ENCODE assay signal across 1 cellular context in the genomic region with DNA sequence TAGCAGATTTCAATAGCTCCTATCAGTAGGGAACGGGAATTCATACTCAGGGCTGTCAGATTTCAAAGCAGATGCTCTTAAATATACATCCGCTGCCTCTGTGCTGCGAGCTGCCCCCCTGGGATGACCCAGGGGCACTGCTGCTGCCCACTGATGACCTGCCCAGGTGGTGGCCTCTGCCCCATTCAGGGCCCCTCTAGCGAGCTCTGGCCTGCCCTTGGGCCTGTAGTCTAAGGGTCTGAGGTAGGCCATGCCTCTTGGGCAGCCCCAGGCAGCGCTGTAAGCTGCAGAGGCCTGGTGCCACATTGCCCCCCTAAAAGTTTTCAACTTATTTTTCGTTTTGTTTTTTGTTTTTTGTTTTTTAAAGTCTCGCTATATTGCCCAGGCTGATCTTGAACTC.
TF ChIP-seq lines count a peak whose summit lies in the region.

No MANE protein-coding gene starts in this region.

TF ChIP-seq in HepG2, 621 proteins besides CTCF, POLR2A, EP300 and RAD21:
- TF ChIP-seq, protein P1, sequence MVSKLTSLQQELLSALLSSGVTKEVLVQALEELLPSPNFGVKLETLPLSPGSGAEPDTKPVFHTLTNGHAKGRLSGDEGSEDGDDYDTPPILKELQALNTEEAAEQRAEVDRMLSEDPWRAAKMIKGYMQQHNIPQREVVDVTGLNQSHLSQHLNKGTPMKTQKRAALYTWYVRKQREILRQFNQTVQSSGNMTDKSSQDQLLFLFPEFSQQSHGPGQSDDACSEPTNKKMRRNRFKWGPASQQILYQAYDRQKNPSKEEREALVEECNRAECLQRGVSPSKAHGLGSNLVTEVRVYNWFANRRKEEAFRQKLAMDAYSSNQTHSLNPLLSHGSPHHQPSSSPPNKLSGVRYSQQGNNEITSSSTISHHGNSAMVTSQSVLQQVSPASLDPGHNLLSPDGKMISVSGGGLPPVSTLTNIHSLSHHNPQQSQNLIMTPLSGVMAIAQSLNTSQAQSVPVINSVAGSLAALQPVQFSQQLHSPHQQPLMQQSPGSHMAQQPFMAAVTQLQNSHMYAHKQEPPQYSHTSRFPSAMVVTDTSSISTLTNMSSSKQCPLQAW (CRISPR knock-in tag; IDR thresholded peaks at IDR 0.05) = no peak
- 0 out of 2 replicates have a peak, but pooled peaks have one; percentile 0 for TF ChIP-seq ZFX (CRISPR knock-in tag; IDR thresholded peaks at IDR 0.05; ENCODE audit: low read depth)
- TF ChIP-seq HINFP (CRISPR knock-in tag; IDR thresholded peaks at IDR 0.05; ENCODE audit: low read depth) = no peak
- TF ChIP-seq THAP11 (CRISPR knock-in tag; IDR thresholded peaks at IDR 0.05) = no peak
- TF ChIP-seq, protein P2, sequence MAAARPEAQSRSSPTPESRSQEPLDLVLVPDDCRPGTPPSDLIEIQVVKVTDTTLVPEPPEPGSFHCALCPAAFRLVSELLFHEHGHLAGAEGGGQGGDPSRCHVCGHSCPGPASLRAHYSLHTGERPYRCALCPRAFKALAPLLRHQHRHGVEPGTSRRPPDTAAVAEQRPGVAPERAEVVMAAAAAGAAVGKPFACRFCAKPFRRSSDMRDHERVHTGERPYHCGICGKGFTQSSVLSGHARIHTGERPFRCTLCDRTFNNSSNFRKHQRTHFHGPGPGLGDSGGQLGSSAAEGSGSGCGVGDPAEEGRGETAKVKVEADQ (CRISPR knock-in tag; IDR thresholded peaks at IDR 0.05; ENCODE audit: borderline replicate concordance) = no peak
- no peak for TF ChIP-seq ZNF33A (CRISPR knock-in tag; IDR thresholded peaks at IDR 0.05; ENCODE audit: borderline replicate concordance)
- TF ChIP-seq THAP9 (CRISPR knock-in tag; IDR thresholded peaks at IDR 0.05; ENCODE audit: borderline replicate concordance) = no peak
- TF ChIP-seq NBN (conservative IDR thresholded peaks at IDR 0.05) = no peak
- no peak for TF ChIP-seq RELA (CRISPR knock-in tag; IDR thresholded peaks at IDR 0.05)
